25 cellular contexts compared by ENCODE assay signal in the genomic region with DNA sequence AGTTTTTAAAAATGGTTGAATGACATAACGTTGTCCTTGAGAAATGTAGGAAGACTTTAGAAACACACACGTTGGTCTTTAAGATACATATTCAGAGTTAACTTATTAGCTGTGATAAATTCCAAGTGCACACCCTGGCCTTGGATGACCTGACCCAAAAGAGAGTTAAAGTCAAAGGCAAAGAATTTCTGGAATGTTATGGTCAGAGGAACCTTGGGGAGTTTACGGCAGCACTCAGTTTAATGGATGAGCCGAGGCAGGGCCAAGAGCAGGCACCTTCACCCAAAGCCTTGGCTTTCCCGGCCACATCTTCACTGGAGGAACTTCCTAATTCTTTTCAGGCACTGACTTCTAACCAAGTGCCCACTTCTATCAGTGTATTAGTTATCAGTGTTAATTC.
DNase-seq lines count a peak whose midpoint lies in the region; ATAC-seq and FAIRE-seq lines count a peak whose summit lies in the region.
"Had no signal": no experiment of that assay in that cellular context is flagged by ENCODE, and none has a peak within 500 bp of the region (broad histone marks: within the 10 kb centered on the region; RNA-seq: fewer than 3 reads in every experiment).

No MANE protein-coding gene starts in this region.

- no peak for FAIRE-seq in urothelium cell line (lab: Jason Lieb, UNC)
- FAIRE-seq: D721Med, G401.6, GM19239, pancreas had no signal

- H3K9ac ChIP-seq in adipocyte (ENCODE audit: low read length), result no peak overlapping the region
- H3K9ac ChIP-seq: KMS-11 had no signal

- H3K4me1 ChIP-seq in adipocyte (ENCODE audit: control insufficient read depth, insufficient read depth, low read length), result peaks cover 25% of the 10 kb centered on the region
- H3K4me1 ChIP-seq: pancreas had no signal

- no peaks in the 10 kb centered on the region for H3K36me3 ChIP-seq in adipocyte (ENCODE audit: control insufficient read depth, insufficient read depth, low read length, severe bottlenecking)
- H3K36me3 ChIP-seq: esophagus muscularis mucosa, pancreas, upper lobe of right lung had no signal

- H3K9me3 ChIP-seq in adipocyte (ENCODE audit: control insufficient read depth, low read length), result no peaks in the 10 kb centered on the region
- H3K9me3 ChIP-seq: esophagus muscularis mucosa, pancreas, upper lobe of right lung had no signal

- peak overlapping the region; percentile 60 for H3K4me3 ChIP-seq in adipocyte (ENCODE audit: low read length)
- H3K4me3 ChIP-seq: esophagus muscularis mucosa, pancreas, upper lobe of right lung had no signal

- no peak for ATAC-seq in HG03439 (IDR thresholded peaks at IDR 0.05; ENCODE audit: unreplicated experiment)
- ATAC-seq: stimulated activated naive CD8-positive, alpha-beta T cell treated with anti-CD3 and anti-CD28 coated beads, Interleukin-15, amount 100 ng/mL, for 72 hours; upper lobe of right lung had no signal

- peak; percentile 32 for DNase-seq in HK-2 (ENCODE audit: unreplicated experiment)
- DNase-seq in adipocyte (ENCODE audit: low read depth), result no peak
- peak; percentile 62 for DNase-seq in left kidney (ENCODE audit: low read depth, low spot score)
- peak; percentile 75 for DNase-seq in urothelium cell line (ENCODE audit: low spot score)
- DNase-seq in germinal center (ENCODE audit: low spot score), result no peak
- no peak for DNase-seq in cortex of kidney (lab: John Stamatoyannopoulos, UW)
- no peak for DNase-seq in NCI-H2029 (lab: John Stamatoyannopoulos, UW)
- DNase-seq: activated CD4-positive, alpha-beta T cell treated with anti-CD3 and anti-CD28 coated beads, Interleukin-2, amount 50 U/mL, for 1 hour; activated CD8-positive, alpha-beta memory T cell treated with anti-CD3 and anti-CD28 coated beads, Interleukin-2, amount 50 U/mL, for 4 hours; cerebellar nuclear complex; effector CD8-positive, alpha-beta T cell; NCI-H1105 treated with DMSO at 0.1 percent for 48 hours; NCI-H526; pancreas; SHP77; stimulated activated CD4-positive, alpha-beta T cell treated with anti-CD3 and anti-CD28 coated beads, Interleukin-2, amount 100 ng/mL, for 48 hours; stimulated activated naive CD8-positive, alpha-beta T cell treated with anti-CD3 and anti-CD28 coated beads, Interleukin-15, amount 100 ng/mL, for 72 hours; T-helper 1 cell; upper lobe of right lung had no signal

- H3K27me3 ChIP-seq in adipocyte (replicated peaks; ENCODE audit: control insufficient read depth, insufficient read depth, low read length), result peaks cover 6% of the 10 kb centered on the region
- H3K27me3 ChIP-seq: esophagus muscularis mucosa, pancreas had no signal

Comparison
In these comparisons a context has a peak if more than half of its experiments do, and no peak if none do; other contexts are left out.
1. DNase-seq: peak in HK-2 (single experiment), left kidney (single experiment) and urothelium cell line (single experiment); none in adipocyte (single experiment), germinal center (single experiment), cortex of kidney (single experiment) and NCI-H2029 (single experiment).